Comparison of ENCODE assay signal across 8 cellular contexts in the genomic region with DNA sequence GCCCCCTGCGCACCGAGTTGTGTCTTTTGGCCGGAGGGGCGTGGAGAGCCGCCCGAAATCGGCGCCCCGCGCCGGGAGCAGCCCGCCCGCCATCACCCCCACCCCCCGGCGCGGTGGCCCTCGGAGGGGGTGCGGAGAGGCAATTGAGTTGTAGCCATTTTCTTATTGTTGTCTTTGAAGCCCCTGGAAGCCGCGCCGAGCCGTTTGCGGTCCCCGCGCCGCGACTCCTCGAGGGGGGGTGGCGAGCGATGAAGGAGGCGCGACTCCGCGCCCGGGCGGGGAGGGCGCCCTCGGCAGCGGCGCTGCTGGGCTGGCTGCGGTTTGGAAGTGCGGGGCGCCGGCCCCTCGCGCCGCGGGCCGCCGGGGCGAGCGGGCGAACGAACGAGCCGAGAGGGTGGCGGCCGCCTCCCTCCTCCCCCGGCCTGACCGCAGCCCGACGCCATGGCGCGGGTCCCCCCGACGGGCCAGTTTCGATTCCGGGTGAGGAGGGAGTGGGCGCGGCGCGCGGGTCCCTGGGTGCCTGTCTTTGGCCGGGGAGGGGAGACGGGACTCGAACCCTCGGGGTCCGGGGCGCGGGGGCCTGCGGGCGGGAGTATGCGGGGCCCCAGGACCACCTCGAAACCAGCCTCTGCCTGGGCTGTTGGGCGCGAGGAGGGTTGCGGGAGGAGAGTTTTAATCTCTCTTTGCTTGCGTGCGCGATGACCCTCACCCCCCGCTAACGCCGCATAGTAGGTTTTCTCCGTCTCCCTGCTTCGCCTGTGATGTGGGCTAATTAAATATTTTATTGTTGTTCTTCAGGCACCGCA. TPM values are rescaled to one million over a fixed set of nuclear protein-coding genes. Genes with fewer than 3 reads are reported as not detected.
DNase-seq lines count a peak whose midpoint lies in the region; ATAC-seq, FAIRE-seq and TF ChIP-seq lines count a peak whose summit lies in the region.

No MANE protein-coding gene starts in this region.

- TF ChIP-seq CTCF in OCI-LY1 (IDR thresholded peaks at IDR 0.05; ENCODE audit: low read length): no peak; the same call in 1 of the 2 replicates
- peak in 1 of 3 donors; percentile 19 for TF ChIP-seq CTCF in ovary (IDR thresholded peaks at IDR 0.05)

- peaks cover 33% of the 10 kb centered on the region for H3K4me1 ChIP-seq in OCI-LY1 (ENCODE audit: insufficient read depth, low read length, severe bottlenecking)
- H3K4me1 ChIP-seq in ovary (ENCODE audit: insufficient read depth): no peaks in the 10 kb centered on the region

- H3K27ac ChIP-seq in OCI-LY1 (ENCODE audit: low read depth, low read length, poor library complexity, severe bottlenecking) (peak overlapping the region; percentile 96), ovary (peak overlapping the region; percentile 94)

- no peak for ATAC-seq in Right ventricle myocardium inferior
- ATAC-seq in GM18505 (IDR thresholded peaks at IDR 0.05; ENCODE audit: unreplicated experiment): no peak

- peaks cover 4% of the 10 kb centered on the region; the same call in 1 of the 2 replicates for H3F3A ChIP-seq in OCI-LY1 (ENCODE audit: insufficient read depth, low read length)

- H3K79me2 ChIP-seq in OCI-LY1 (ENCODE audit: insufficient read depth, low read length): peaks cover 14% of the 10 kb centered on the region; the same call in 1 of the 2 replicates

- intact Hi-C loops in Right ventricle myocardium inferior (cut with DNase I) (loop anchor here (1.0 to 5.0 kb wide), 2 partner anchors 49 to 89 kb away; no protein-coding TSS in a partner anchor), ovary (cut with DNase I) (loop anchor here in 2 of 4 donors (10.0 kb wide), 1 partner anchor 242 kb away; no protein-coding TSS in a partner anchor)

- peaks cover 12% of the 10 kb centered on the region for H3K36me3 ChIP-seq in OCI-LY1 (ENCODE audit: insufficient read depth, low read length)
- H3K36me3 ChIP-seq in ovary: no peaks in the 10 kb centered on the region

- H3K9ac ChIP-seq in OCI-LY1 (ENCODE audit: low read length): peak overlapping the region; percentile 69

- no peak for TF ChIP-seq EP300 in ovary (IDR thresholded peaks at IDR 0.05)

- DNase-seq in activated naive CD4-positive, alpha-beta T cell treated with Interleukin-2 at 50 U/mL for 16 hours: peak; percentile 67
- DNase-seq in Right ventricle myocardium inferior (ENCODE audit: missing footprints): peak; percentile 81
- DNase-seq in ovary: peak; percentile 54 to 75 (median 71)
- no peak for DNase-seq in GM19239 (ENCODE audit: insufficient read length, low spot score)
- DNase-seq in NCI-H187 treated with DMSO at 0.1 percent for 48 hours (lab: John Stamatoyannopoulos, UW): no peak

- FAIRE-seq in GM19239 (lab: Jason Lieb, UNC): no peak

- 0 out of 2 replicates have a peak, but pooled peaks cover under 1% of the 10 kb centered on the region for H3K9me3 ChIP-seq in OCI-LY1 (ENCODE audit: low read length)
- no peaks in the 10 kb centered on the region for H3K9me3 ChIP-seq in ovary

- TF ChIP-seq POLR2A in ovary (IDR thresholded peaks at IDR 0.05): no peak
- TF ChIP-seq POLR2A in GM18505 (IDR thresholded peaks at IDR 0.05; ENCODE audit: borderline replicate concordance, extremely low read depth, insufficient read depth, insufficient read length): no peak

- H3K27me3 ChIP-seq in OCI-LY1 (ENCODE audit: insufficient read depth, low read length) (no peaks in the 10 kb centered on the region), ovary (no peaks in the 10 kb centered on the region)

- no peaks in the 10 kb centered on the region for H4K20me1 ChIP-seq in OCI-LY1 (ENCODE audit: insufficient read depth, low read length)

- peak overlapping the region; percentile 28; the same call in 1 of the 2 replicates for H2AFZ ChIP-seq in OCI-LY1 (ENCODE audit: low read length)

- H3K4me3 ChIP-seq in GM08714 (ENCODE audit: low read length) (peak overlapping the region; percentile 93), OCI-LY1 (ENCODE audit: low read depth, low read length, poor library complexity, severe bottlenecking) (peak overlapping the region; percentile 92), ovary (peak overlapping the region; percentile 91)

- 0 to 1% (median 0%) methylated on average over 53 to 96 of the region's 96 CpGs for WGBS in ovary, 3 donors

- no peaks in the 10 kb centered on the region for H3K9me2 ChIP-seq in OCI-LY1 (ENCODE audit: low read depth, low read length)

- H3K4me2 ChIP-seq in OCI-LY1 (ENCODE audit: low read length): peak overlapping the region; percentile 70

RNA-seq across cellular contexts. Expression of a gene that starts 1.3 kb away (rescaled TPM):
- total RNA-seq in Right ventricle myocardium inferior (12.1 TPM), ovary (10 to 100 TPM; 50.3 to 67.5 (median 56.1) TPM)
- polyA plus RNA-seq in ovary: 10 to 100 TPM; 34.6 to 48.6 TPM

Comparison
In these comparisons a context has a peak if more than half of its experiments do, and no peak if none do; other contexts are left out.
1. DNase-seq: peak in activated naive CD4-positive, alpha-beta T cell treated with Interleukin-2 at 50 U/mL for 16 hours (single experiment), Right ventricle myocardium inferior (single experiment) and ovary (5 of 5); none in GM19239 (single experiment) and NCI-H187 treated with DMSO at 0.1 percent for 48 hours (single experiment).
2. Peak in every context shown above with its lines, with median percentiles within 50 percentile points of each other: H3K4me3 ChIP-seq.